6 cellular contexts compared by ENCODE assay signal in genomic region chr10:29570248-29570647, GRCh38.
DNase-seq lines count a peak whose midpoint lies in the region; ATAC-seq, FAIRE-seq and TF ChIP-seq lines count a peak whose summit lies in the region.
"Not testable (repeated sequence)": the region's sequence is repeated elsewhere in the genome, so short reads cannot be mapped to it uniquely, and the experiment has no call there.

No MANE protein-coding gene starts in this region.

- CTCF ChIA-PET in IMR-90 (lab: Yijun Ruan, JAX), result interaction anchor here (0.5 kb wide), 1 partner anchor 369 kb away, joined by 4 read pairs; no protein-coding TSS in a partner anchor
- CTCF ChIA-PET in K562 (lab: Yijun Ruan, JAX; ENCODE audit: low intra/inter-chr PET ratio), result not testable (repeated sequence)

- not testable (repeated sequence) for H4K20me1 ChIP-seq in IMR-90 (ENCODE audit: insufficient read depth, low read length); K562 (replicated peaks; ENCODE audit: control insufficient read depth, insufficient read depth, low read length); keratinocyte (ENCODE audit: control insufficient read depth, extremely low read depth, insufficient read depth, low read length)

- not testable (repeated sequence) for H3K27me3 ChIP-seq in IMR-90 (ENCODE audit: control insufficient read depth, insufficient read depth, low read length); K562 (ENCODE audit: control insufficient read depth in 2 of 2, insufficient read depth in 2 of 2, low read length in 2 of 2); keratinocyte (ENCODE audit: control insufficient read depth, extremely low read depth, insufficient read depth, low read length); psoas muscle (ENCODE audit: insufficient read depth in 3 of 3, low read length in 2 of 3)

- not testable (repeated sequence) for H3K56ac ChIP-seq in IMR-90 (ENCODE audit: extremely low read depth, insufficient read depth, low read length)

- not testable (repeated sequence) for H3K9ac ChIP-seq in IMR-90 (ENCODE audit: low read depth, low read length); K562 (ENCODE audit: insufficient read depth in 1 of 2, low read depth in 2 of 2, low read length in 2 of 2); keratinocyte (ENCODE audit: control insufficient read depth, extremely low read depth, insufficient read depth, low read length)

- H3K18ac ChIP-seq in IMR-90 (ENCODE audit: low read depth, low read length), result not testable (repeated sequence)

- not testable (repeated sequence) for DNase-seq in GM18507 (ENCODE audit: extremely low spot score, insufficient read length, low read depth); IMR-90; K562 (ENCODE audit: extremely low read depth in 1 of 4, low spot score in 3 of 4); keratinocyte (ENCODE audit: low read depth, low spot score); psoas muscle

- H3K9me3 ChIP-seq in IMR-90 (ENCODE audit: control insufficient read depth, insufficient read depth, low read length); K562 (replicated peaks; ENCODE audit: control insufficient read depth, insufficient read depth, low read depth, low read length); keratinocyte (ENCODE audit: control insufficient read depth, low read depth, low read length); psoas muscle: not testable (repeated sequence)

- H3K4ac ChIP-seq in IMR-90 (ENCODE audit: low read depth, low read length), result not testable (repeated sequence)

- H3K36me3 ChIP-seq in IMR-90 (ENCODE audit: control insufficient read depth, insufficient read depth, low read length); K562 (ENCODE audit: control insufficient read depth, insufficient read depth, low read length); keratinocyte (ENCODE audit: control insufficient read depth in 2 of 2, extremely low read depth in 1 of 2, insufficient read depth in 2 of 2, low read length in 2 of 2): not testable (repeated sequence)
- peaks cover 0 to 59% of the 10 kb centered on the region in 2 donors for H3K36me3 ChIP-seq in psoas muscle (ENCODE audit: insufficient read depth in 1 of 2, low read depth in 1 of 2)

- H3K79me2 ChIP-seq in K562 (ENCODE audit: control insufficient read depth, insufficient read depth, low read length); keratinocyte (ENCODE audit: control insufficient read depth, insufficient read depth, low read length): not testable (repeated sequence)

- dilution Hi-C loops in IMR-90 (cut with HindIII; ENCODE audit: low sequenced_read_pairs, unreplicated experiment); keratinocyte (cut with MboI; ENCODE audit: extremely low pct_ligation_motif_present, low sequenced_read_pairs): not testable (repeated sequence)

- H3K23ac ChIP-seq in IMR-90 (ENCODE audit: low read depth, low read length), result not testable (repeated sequence)

- not testable (repeated sequence) for H3K4me1 ChIP-seq in IMR-90 (ENCODE audit: control insufficient read depth, insufficient read depth, low read length); K562 (replicated peaks in 1 of 2; ENCODE audit: control insufficient read depth in 2 of 2, insufficient read depth in 2 of 2, low read length in 2 of 2); keratinocyte (ENCODE audit: control insufficient read depth, extremely low read depth, insufficient read depth, low read length)
- H3K4me1 ChIP-seq in psoas muscle, result peaks cover 43% of the 10 kb centered on the region

- intact Hi-C loops in IMR-90 (cut with micrococcal nuclease); K562 (cut with micrococcal nuclease); psoas muscle (cut with DNase I): not testable (repeated sequence)

- BruUV-seq in IMR-90 (replicated peaks; lab: Mats Ljungman, UMichigan); K562 (replicated peaks; lab: Mats Ljungman, UMichigan): not testable (repeated sequence)

- FAIRE-seq in GM18507 (lab: Jason Lieb, UNC), result peak; percentile 52
- FAIRE-seq in K562 (lab: Jason Lieb, UNC), result peak; percentile 29
- peak; percentile 52 for FAIRE-seq in keratinocyte (lab: Jason Lieb, UNC)

- H3K9me1 ChIP-seq in IMR-90 (ENCODE audit: insufficient read depth, low read length); K562 (ENCODE audit: control insufficient read depth, insufficient read depth, low read length); keratinocyte (ENCODE audit: control insufficient read depth, extremely low read depth, insufficient read depth, low read length): not testable (repeated sequence)

- not testable (repeated sequence) for H4K8ac ChIP-seq in IMR-90 (ENCODE audit: low read depth in 2 of 2, low read length in 2 of 2)

- H4K5ac ChIP-seq in IMR-90 (ENCODE audit: low read depth, low read length), result not testable (repeated sequence)

- not testable (repeated sequence) for H3K27ac ChIP-seq in IMR-90 (ENCODE audit: insufficient read depth, low read length); K562 (ENCODE audit: extremely low read depth, low read depth, low read length); keratinocyte (ENCODE audit: control insufficient read depth, insufficient read depth, low read length)
- H3K27ac ChIP-seq in psoas muscle, result peak overlapping the region; percentile 60

- peak; percentile 11; the same call in 1 of the 2 replicates for ATAC-seq in IMR-90 (ENCODE audit: low read depth)
- ATAC-seq in SK-N-SH treated with all-trans-retinoic acid at 6 μM for 48 hours, result peak; percentile 73
- not testable (repeated sequence) for ATAC-seq in K562, psoas muscle

- in situ Hi-C loops in IMR-90 (cut with MboI; ENCODE audit: low sequenced_read_pairs); K562 (cut with MboI): not testable (repeated sequence)

- TF ChIP-seq CTCF in IMR-90 (conservative IDR thresholded peaks at IDR 0.05; ENCODE audit: low read depth, low read length); K562 (IDR thresholded peaks at IDR 0.05 in 2 of 3, conservative IDR thresholded peaks at IDR 0.05 in 1 of 3; ENCODE audit: insufficient read depth in 2 of 3, low read depth in 1 of 3, low read length in 3 of 3); keratinocyte (optimal IDR thresholded peaks at IDR 0.05 in 1 of 3, IDR thresholded peaks at IDR 0.05 in 1 of 3, conservative IDR thresholded peaks at IDR 0.05 in 1 of 3; ENCODE audit: extremely low read depth in 1 of 3, insufficient read depth in 2 of 3, low read length in 3 of 3); psoas muscle (IDR thresholded peaks at IDR 0.05): not testable (repeated sequence)

- H2BK15ac ChIP-seq in IMR-90 (ENCODE audit: low read depth, low read length), result not testable (repeated sequence)

- H2BK120ac ChIP-seq in IMR-90 (ENCODE audit: low read depth, low read length), result not testable (repeated sequence)

- not testable (repeated sequence) for H2AK5ac ChIP-seq in IMR-90 (ENCODE audit: low read depth, low read length)

- H3K79me1 ChIP-seq in IMR-90 (ENCODE audit: low read depth in 1 of 2, low read length in 2 of 2), result peaks cover 5 to 22% of the 10 kb centered on the region in 2 experiments; a peak in 3 of 4 replicates

- not testable (repeated sequence) for H4K91ac ChIP-seq in IMR-90 (ENCODE audit: insufficient read depth, low read depth, low read length)

- TF ChIP-seq RAD21 in IMR-90 (IDR thresholded peaks at IDR 0.05; ENCODE audit: low read length); K562 (CRISPR knock-in tag; conservative IDR thresholded peaks at IDR 0.05 in 1 of 2, IDR thresholded peaks at IDR 0.05 in 1 of 2): not testable (repeated sequence)

- TF ChIP-seq POLR2A in IMR-90 (IDR thresholded peaks at IDR 0.05; ENCODE audit: low read depth, low read length); K562 (conservative IDR thresholded peaks at IDR 0.05): not testable (repeated sequence)

- H2BK20ac ChIP-seq in IMR-90 (ENCODE audit: low read depth, low read length), result not testable (repeated sequence)

- not testable (repeated sequence) for H2AFZ ChIP-seq in IMR-90 (replicated peaks; ENCODE audit: low read length, poor library complexity); K562 (ENCODE audit: low read depth, low read length); keratinocyte (ENCODE audit: control insufficient read depth, low read length)

- no CpG with 5 or more reads among the region's 2 CpGs for WGBS in IMR-90 (ENCODE audit: extremely low coverage in 2 of 2, insufficient read length in 1 of 2), 2 experiments
- WGBS in K562 (ENCODE audit: insufficient coverage, low coverage, missing lambda C conversion rate), result 0% methylated on average over 2 of the region's 2 CpGs
- WGBS in psoas muscle, 3 donors, result 16 to 23% (median 20%) methylated on average over 2 of the region's 2 CpGs

- POLR2A ChIA-PET in IMR-90 (lab: Charles Lee; ENCODE audit: unreplicated experiment); K562 (lab: Yijun Ruan, JAX): not testable (repeated sequence)

- H3K4me3 ChIP-seq in IMR-90 (ENCODE audit: insufficient read depth, low read depth, low read length); K562; keratinocyte (ENCODE audit: control insufficient read depth in 2 of 3, extremely low read depth in 1 of 3, insufficient read depth in 2 of 3, low read depth in 1 of 3, low read length in 3 of 3); psoas muscle: not testable (repeated sequence)

- not testable (repeated sequence) for H2AK9ac ChIP-seq in IMR-90 (replicated peaks; ENCODE audit: low read depth, low read length, poor library complexity)

- not testable (repeated sequence) for TF ChIP-seq EP300 in K562 (IDR thresholded peaks at IDR 0.05; ENCODE audit: low read length)

- H3K14ac ChIP-seq in IMR-90 (replicated peaks; ENCODE audit: low read depth, low read length), result not testable (repeated sequence)

- not testable (repeated sequence) for H2BK5ac ChIP-seq in IMR-90 (ENCODE audit: low read depth, low read length, poor library complexity, severe bottlenecking)

- H3K4me2 ChIP-seq in IMR-90 (ENCODE audit: low read depth, low read length); K562 (ENCODE audit: insufficient read depth, low read length); keratinocyte (ENCODE audit: control insufficient read depth, extremely low read depth, insufficient read depth, low read depth, low read length): not testable (repeated sequence)
